In genomic region chr1:62299426-62300200, GRCh38 we compare ENCODE assay signal across 15 cellular contexts. TPM values are rescaled to one million over a fixed set of nuclear protein-coding genes. Genes with fewer than 3 reads are reported as not detected.
DNase-seq lines count a peak whose midpoint lies in the region; ATAC-seq and TF ChIP-seq lines count a peak whose summit lies in the region.
"Had no signal": no experiment of that assay in that cellular context is flagged by ENCODE, and none has a peak within 500 bp of the region (broad histone marks: within the 10 kb centered on the region; RNA-seq: fewer than 3 reads in every experiment).

No MANE protein-coding gene starts in this region.

- H3K4me2 ChIP-seq in trophoblast cell (ENCODE audit: low read length): no peak overlapping the region

- H3K14ac ChIP-seq in trophoblast cell (ENCODE audit: low read length): no peak overlapping the region

- no peak for ATAC-seq in HG03095 (IDR thresholded peaks at IDR 0.05; ENCODE audit: unreplicated experiment)
- no peak for ATAC-seq in GM21528 (IDR thresholded peaks at IDR 0.05; ENCODE audit: low FRiP score, unreplicated experiment)

- H3K4me1 ChIP-seq in HEK293 (ENCODE audit: control insufficient read depth, insufficient read depth, low read length): peaks cover 16% of the 10 kb centered on the region
- H3K4me1 ChIP-seq in trophoblast cell (ENCODE audit: control insufficient read depth in 1 of 2, insufficient read depth in 2 of 2, low read length in 2 of 2): peaks cover 3 to 4% of the 10 kb centered on the region in 2 experiments
- H3K4me1 ChIP-seq: parathyroid adenoma had no signal

- no peak overlapping the region for H2BK12ac ChIP-seq in trophoblast cell (ENCODE audit: low read length)

- H3K36me3 ChIP-seq in HEK293 (ENCODE audit: control insufficient read depth in 2 of 2, insufficient read depth in 1 of 2, low read length in 2 of 2) (no peaks in the 10 kb centered on the region), trophoblast cell (ENCODE audit: control insufficient read depth in 1 of 2, insufficient read depth in 2 of 2, low read length in 2 of 2) (peaks cover 9 to 13% of the 10 kb centered on the region in 2 experiments)

- no peaks in the 10 kb centered on the region for H3K27me3 ChIP-seq in trophoblast cell (ENCODE audit: insufficient read depth, low read length)

- TF ChIP-seq CTCF in HEK293 (tag by site-specific recombination; IDR thresholded peaks at IDR 0.05) (no peak), fibroblast of pulmonary artery (IDR thresholded peaks at IDR 0.05; ENCODE audit: low read length, missing control alignments) (no peak)

- H3K79me2 ChIP-seq in trophoblast cell (ENCODE audit: control insufficient read depth, insufficient read depth, low read length, poor library complexity): peaks cover 10% of the 10 kb centered on the region
- H3K79me2 ChIP-seq: parathyroid adenoma had no signal

- peak overlapping the region; percentile 23 for H4K8ac ChIP-seq in trophoblast cell (ENCODE audit: low read depth, low read length)

- H3K18ac ChIP-seq in trophoblast cell (ENCODE audit: low read length): peak overlapping the region; percentile 46

- H3K4ac ChIP-seq in trophoblast cell (ENCODE audit: low read depth, low read length): peak overlapping the region; percentile 66

- no peak overlapping the region for H2BK120ac ChIP-seq in trophoblast cell (ENCODE audit: insufficient read depth, low read length, poor library complexity)

- H2AK5ac ChIP-seq in trophoblast cell (ENCODE audit: low read length): peak overlapping the region; percentile 32

- H2BK5ac ChIP-seq in trophoblast cell (ENCODE audit: low read depth, low read length, poor library complexity): no peak overlapping the region

- WGBS in trophoblast cell (ENCODE audit: extremely low coverage, insufficient coverage, insufficient read length): no CpG with 5 or more reads among the region's 8 CpGs

- CTCF ChIA-PET in HEK293 (lab: Yijun Ruan, JAX): interaction anchor here (0.6 to 2.5 kb wide), 4 partner anchors 13 to 596 kb away, joined by 3 to 11 read pairs (median 4); no protein-coding TSS in a partner anchor

- no peaks in the 10 kb centered on the region for H3K79me1 ChIP-seq in trophoblast cell (ENCODE audit: low read length)

- H4K91ac ChIP-seq in trophoblast cell (ENCODE audit: low read depth, low read length): no peak overlapping the region

- H2AFZ ChIP-seq in trophoblast cell (ENCODE audit: insufficient read depth, low read length, poor library complexity): no peak overlapping the region
- H2AFZ ChIP-seq: parathyroid adenoma had no signal

- H3K9ac ChIP-seq in trophoblast cell (ENCODE audit: low read length): peak overlapping the region; percentile 55
- H3K9ac ChIP-seq: parathyroid adenoma had no signal

- no peak overlapping the region for H3K4me3 ChIP-seq in HEK293 (ENCODE audit: low read depth, low read length)
- H3K4me3 ChIP-seq in fibroblast of pulmonary artery (replicated peaks; ENCODE audit: low read depth, low read length): no peak overlapping the region
- H3K4me3 ChIP-seq in trophoblast cell (ENCODE audit: low read depth, low read length): no peak overlapping the region

- no peak overlapping the region for H4K12ac ChIP-seq in trophoblast cell (ENCODE audit: low read depth, low read length)

- H3K27ac ChIP-seq in HEK293 (ENCODE audit: extremely low read depth, low read depth, low read length) (no peak overlapping the region; the same call in 1 of the 2 replicates), trophoblast cell (ENCODE audit: low read depth, low read length) (no peak overlapping the region)
- H3K27ac ChIP-seq: C4-2B, parathyroid adenoma had no signal

- POLR2A ChIA-PET in HEK293 (lab: Yijun Ruan, JAX): no interaction called here

- DNase-seq in NCI-H69 (lab: John Stamatoyannopoulos, UW) (peak; percentile 63), fibroblast of pulmonary artery (ENCODE audit: low read depth) (peak; percentile 5), trophoblast cell (no peak), HT-29 (ENCODE audit: low spot score) (no peak), GM19240 (ENCODE audit: insufficient read length, low spot score) (no peak)
- DNase-seq: activated CD4-positive, alpha-beta memory T cell treated with anti-CD3 and anti-CD28 coated beads, Interleukin-2, amount 10 ng/mL, durations not matched to agents 7 days and 5 days; dermis blood vessel endothelial cell; foreskin fibroblast; stimulated activated CD4-positive, alpha-beta T cell treated with anti-CD3 and anti-CD28 coated beads, Interleukin-4, amount 100 ng/mL, for 4 hours had no signal

- no peak overlapping the region for H3K23ac ChIP-seq in trophoblast cell (ENCODE audit: low read length)

- H3K9me3 ChIP-seq in HEK293 (ENCODE audit: control insufficient read depth, insufficient read depth, low read depth, low read length) (no peaks in the 10 kb centered on the region), trophoblast cell (ENCODE audit: insufficient read depth, low read depth, low read length) (peaks cover 2% of the 10 kb centered on the region)

TF ChIP-seq in HEK293, 187 proteins besides CTCF, POLR2A, EP300 and RAD21 (continues in another document):
- TF ChIP-seq KLF9 (tag by site-specific recombination; IDR thresholded peaks at IDR 0.05; ENCODE audit: low read depth): no peak
- no peak for TF ChIP-seq ZNF544 (tag by site-specific recombination; IDR thresholded peaks at IDR 0.05)
- TF ChIP-seq BCL6B (tag by site-specific recombination; IDR thresholded peaks at IDR 0.05): no peak
- TF ChIP-seq ZFHX2 (tag by site-specific recombination; conservative IDR thresholded peaks at IDR 0.05): peak; percentile 37; the same call in 1 of the 2 replicates
- TF ChIP-seq ZNF670 (tag by site-specific recombination; IDR thresholded peaks at IDR 0.05; ENCODE audit: low read depth): no peak
- no peak for TF ChIP-seq ZBTB10 (tag by site-specific recombination; IDR thresholded peaks at IDR 0.05)
- TF ChIP-seq PRDM4 (tag by site-specific recombination; IDR thresholded peaks at IDR 0.05): no peak
- TF ChIP-seq ZNF701 (tag by site-specific recombination; IDR thresholded peaks at IDR 0.05): no peak
- no peak for TF ChIP-seq ZNF549 (tag by site-specific recombination; IDR thresholded peaks at IDR 0.05)
- TF ChIP-seq, protein P1, sequence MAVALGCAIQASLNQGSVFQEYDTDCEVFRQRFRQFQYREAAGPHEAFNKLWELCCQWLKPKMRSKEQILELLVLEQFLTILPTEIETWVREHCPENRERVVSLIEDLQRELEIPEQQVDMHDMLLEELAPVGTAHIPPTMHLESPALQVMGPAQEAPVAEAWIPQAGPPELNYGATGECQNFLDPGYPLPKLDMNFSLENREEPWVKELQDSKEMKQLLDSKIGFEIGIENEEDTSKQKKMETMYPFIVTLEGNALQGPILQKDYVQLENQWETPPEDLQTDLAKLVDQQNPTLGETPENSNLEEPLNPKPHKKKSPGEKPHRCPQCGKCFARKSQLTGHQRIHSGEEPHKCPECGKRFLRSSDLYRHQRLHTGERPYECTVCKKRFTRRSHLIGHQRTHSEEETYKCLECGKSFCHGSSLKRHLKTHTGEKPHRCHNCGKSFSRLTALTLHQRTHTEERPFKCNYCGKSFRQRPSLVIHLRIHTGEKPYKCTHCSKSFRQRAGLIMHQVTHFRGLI (tag by site-specific recombination; IDR thresholded peaks at IDR 0.05): peak; percentile 87

RNA-seq across cellular contexts. Expression of gene KANK4, which starts 19.6 kb away (rescaled TPM):
- 41.0 and 46.4 TPM in 2 replicates for polyA plus RNA-seq in trophoblast cell (2013)
- total RNA-seq in HT-29 (2014; rRNA removed; shearing (Covaris generic)): not detected in 2 replicates
- total RNA-seq: activated CD4-positive, alpha-beta memory T cell treated with anti-CD3 and anti-CD28 coated beads, Interleukin-2, amount 10 ng/mL, durations not matched to agents 7 days and 5 days; dermis blood vessel endothelial cell; OCI-LY7 had no signal

Comparison
In these comparisons a context has a peak if more than half of its experiments do, and no peak if none do; other contexts are left out.
1. DNase-seq: peak in NCI-H69 (single experiment) and fibroblast of pulmonary artery (single experiment); none in trophoblast cell (0 of 2), HT-29 (single experiment) and GM19240 (single experiment).